In genomic region chr2:96325884-96326255, GRCh38 we compare ENCODE assay signal across 9 cellular contexts. TPM values are rescaled to one million over a fixed set of nuclear protein-coding genes. Genes with fewer than 3 reads are reported as not detected.
DNase-seq lines count a peak whose midpoint lies in the region; ATAC-seq, FAIRE-seq and TF ChIP-seq lines count a peak whose summit lies in the region.
"Had no signal": no experiment of that assay in that cellular context is flagged by ENCODE, and none has a peak within 500 bp of the region (broad histone marks: within the 10 kb centered on the region; RNA-seq: fewer than 3 reads in every experiment).

No MANE protein-coding gene starts in this region.

- intact Hi-C loops in activated CD4-positive, alpha-beta T cell treated with anti-CD3 and anti-CD28 coated beads for 36 hours (cut with DNase I, micrococcal nuclease): loop anchor here (1.0 to 2.0 kb wide), 3 partner anchors 8 to 59 kb away; partner anchors contain the start of genes CIAO1 (in 1 of the 2) and NCAPH (in 1 of the 2)
- intact Hi-C loops in left colon (cut with DNase I, micrococcal nuclease): no loop called here
- intact Hi-C loops in uterus (cut with DNase I; ENCODE audit: low total_unique reads): no loop called here

- peak overlapping the region; percentile 90 for H3K27ac Mint-ChIP-seq in activated CD4-positive, alpha-beta T cell treated with anti-CD3 and anti-CD28 coated beads for 36 hours

- in situ Hi-C loops in HAP-1 (cut with MboI; ENCODE audit: low sequenced_read_pairs): no loop called here

- peak; percentile 55 for ATAC-seq in activated CD4-positive, alpha-beta T cell treated with anti-CD3 and anti-CD28 coated beads for 36 hours
- no peak for ATAC-seq in left colon

- H3K4me3 ChIP-seq in HAP-1 (peak overlapping the region; percentile 38), esophagus (ENCODE audit: low read depth in 1 of 2, low read length in 2 of 2) (peak overlapping the region; percentile 52 to 58), skeletal muscle tissue (ENCODE audit: low read length in 3 of 3) (peak overlapping the region; percentile 62 to 68 (median 64)), uterus (peak overlapping the region in 1 of 2 donors; percentile 34)

- H3K27ac ChIP-seq in esophagus (ENCODE audit: low read depth in 2 of 2, low read length in 1 of 2) (peak overlapping the region; percentile 17 to 69), skeletal muscle tissue (ENCODE audit: low read depth, low read length) (no peak overlapping the region), uterus (peak overlapping the region in 1 of 2 donors; percentile 25)
- H3K27ac ChIP-seq: VCaP had no signal

- H3K4me3 Mint-ChIP-seq in activated CD4-positive, alpha-beta T cell treated with anti-CD3 and anti-CD28 coated beads for 36 hours: peak overlapping the region; percentile 88

- no peak for DNase-seq in HAP-1 (ENCODE audit: low spot score in 2 of 2)
- DNase-seq in activated CD4-positive, alpha-beta T cell treated with anti-CD3 and anti-CD28 coated beads for 36 hours: peak; percentile 73
- no peak for DNase-seq in NCI-H2196 (lab: John Stamatoyannopoulos, UW; ENCODE audit: unreplicated experiment)
- DNase-seq in D721Med (ENCODE audit: insufficient read length, low spot score): no peak
- DNase-seq in left colon: no peak
- no peak for DNase-seq in uterus

- TF ChIP-seq CTCF in D721Med (IDR thresholded peaks at IDR 0.05; ENCODE audit: insufficient read depth, missing control alignments) (no peak), uterus (IDR thresholded peaks at IDR 0.05) (no peak)

- H3K4me1 ChIP-seq in HAP-1 (peaks cover 27% of the 10 kb centered on the region), esophagus (ENCODE audit: control insufficient read depth in 2 of 2, insufficient read depth in 2 of 2, low read length in 1 of 2) (peaks cover 2 to 6% of the 10 kb centered on the region in 2 donors), skeletal muscle tissue (ENCODE audit: control insufficient read depth in 3 of 3, insufficient read depth in 3 of 3, low read length in 3 of 3) (peaks cover 16 to 27% (median 21%) of the 10 kb centered on the region in 3 donors), uterus (no peaks in the 10 kb centered on the region)

- H3K9ac ChIP-seq in skeletal muscle tissue (ENCODE audit: low read depth in 1 of 3, low read length in 3 of 3): peak overlapping the region in 2 of 3 donors; percentile 56 to 70

- H3K36me3 ChIP-seq in HAP-1 (replicated peaks) (peaks cover 5% of the 10 kb centered on the region; the same call in 1 of the 2 replicates), esophagus (ENCODE audit: control insufficient read depth in 2 of 2, insufficient read depth in 2 of 2, low read length in 1 of 2) (peaks cover 0 to 3% of the 10 kb centered on the region in 2 donors), skeletal muscle tissue (ENCODE audit: control insufficient read depth in 3 of 3, insufficient read depth in 3 of 3, low read length in 3 of 3) (no peaks in the 10 kb centered on the region), uterus (no peaks in the 10 kb centered on the region)

- H3K9me3 ChIP-seq in HAP-1 (no peaks in the 10 kb centered on the region), esophagus (ENCODE audit: control insufficient read depth in 2 of 2, insufficient read depth in 1 of 2, low read depth in 1 of 2, low read length in 1 of 2) (no peaks in the 10 kb centered on the region), skeletal muscle tissue (ENCODE audit: control insufficient read depth in 3 of 3, low read length in 3 of 3) (no peaks in the 10 kb centered on the region), uterus (no peaks in the 10 kb centered on the region)

- POLR2A ChIA-PET in activated CD4-positive, alpha-beta T cell treated with anti-CD3 and anti-CD28 coated beads for 36 hours (lab: Charles Lee): interaction anchor here (0.8 to 3.1 kb wide), 4 partner anchors 10 to 168 kb away, joined by 3 to 32 read pairs (median 3); partner anchors contain the start of gene NCAPH

- peaks cover 7% of the 10 kb centered on the region for H3K27me3 Mint-ChIP-seq in activated CD4-positive, alpha-beta T cell treated with anti-CD3 and anti-CD28 coated beads for 36 hours

- H3K4me1 Mint-ChIP-seq in activated CD4-positive, alpha-beta T cell treated with anti-CD3 and anti-CD28 coated beads for 36 hours: peaks cover 36% of the 10 kb centered on the region

- WGBS in esophagus, 2 donors: 27 to 41% methylated on average over 8 of the region's 8 CpGs

- no peak for FAIRE-seq in D721Med (lab: Jason Lieb, UNC)

- peaks cover 37% of the 10 kb centered on the region for H3K36me3 Mint-ChIP-seq in activated CD4-positive, alpha-beta T cell treated with anti-CD3 and anti-CD28 coated beads for 36 hours (ENCODE audit: low read depth)

- H3K9me3 Mint-ChIP-seq in activated CD4-positive, alpha-beta T cell treated with anti-CD3 and anti-CD28 coated beads for 36 hours (ENCODE audit: low read depth): no peaks in the 10 kb centered on the region

- CTCF ChIA-PET in activated CD4-positive, alpha-beta T cell treated with anti-CD3 and anti-CD28 coated beads for 36 hours (lab: Charles Lee): interaction anchor here (1.2 to 1.8 kb wide), 2 partner anchors 10 to 21 kb away, joined by 3 to 5 read pairs; partner anchors contain the start of gene NCAPH

- TF ChIP-seq POLR2A in uterus (IDR thresholded peaks at IDR 0.05): no peak

- H3K27me3 ChIP-seq in HAP-1 (ENCODE audit: low read depth): peaks cover 3% of the 10 kb centered on the region; the same call in 1 of the 2 replicates
- no peaks in the 10 kb centered on the region for H3K27me3 ChIP-seq in esophagus (ENCODE audit: control insufficient read depth in 1 of 2, insufficient read depth in 2 of 2, low read length in 2 of 2)
- peaks cover 30 to 55% (median 40%) of the 10 kb centered on the region in 3 donors for H3K27me3 ChIP-seq in skeletal muscle tissue (ENCODE audit: control insufficient read depth in 3 of 3, insufficient read depth in 3 of 3, low read length in 3 of 3)
- H3K27me3 ChIP-seq in uterus: peaks cover 2 to 4% of the 10 kb centered on the region in 2 donors

RNA-seq across cellular contexts. Expression of gene ITPRIPL1, which starts 0.8 kb away (rescaled TPM):
- total RNA-seq in activated CD4-positive, alpha-beta T cell treated with anti-CD3 and anti-CD28 coated beads for 36 hours: 10 to 100 TPM; 24.8 to 28.4 TPM
- polyA plus RNA-seq in esophagus: 1 to 10 TPM in 1 of 2 donors, under 1 TPM in 1; 0.84 to 1.4 TPM
- total RNA-seq in skeletal muscle tissue: 3.7 TPM
- total RNA-seq in left colon: under 1 TPM; 0.58 to 0.92 TPM
- 10 to 100 TPM in 1 of 4 donors, 1 to 10 TPM in 2, not detected in 1; 1.5 to 14.1 (median 7.3) TPM for total RNA-seq in uterus

RNA-seq across cellular contexts. Expression of gene NCAPH, which starts 9.7 kb away (rescaled TPM):
- 10 to 100 TPM; 77.7 to 83.2 TPM for total RNA-seq in activated CD4-positive, alpha-beta T cell treated with anti-CD3 and anti-CD28 coated beads for 36 hours
- 1 to 10 TPM; 3.9 to 9.9 TPM for polyA plus RNA-seq in esophagus
- total RNA-seq in skeletal muscle tissue (2.6 TPM), left colon (1 to 10 TPM; 2.0 to 7.3 TPM), uterus (1 to 10 TPM in 1 of 4 donors, under 1 TPM in 1, not detected in 2; 0.82 to 9.7 TPM)

RNA-seq across cellular contexts. Expression of gene SNRNP200, which starts 20.5 kb away (rescaled TPM):
- 100 to 1,000 TPM; 176 to 198 TPM for total RNA-seq in activated CD4-positive, alpha-beta T cell treated with anti-CD3 and anti-CD28 coated beads for 36 hours
- 10 to 100 TPM; 52.5 to 65.6 TPM for polyA plus RNA-seq in esophagus
- total RNA-seq in skeletal muscle tissue: 60.5 TPM
- 10 to 100 TPM; 84.8 to 94.7 TPM for total RNA-seq in left colon
- total RNA-seq in uterus: 100 to 1,000 TPM in 1 of 4 donors, 10 to 100 TPM in 3; 35.0 to 147 (median 65.5) TPM

RNA-seq across cellular contexts. Expression of gene CIAO1, which starts 59.8 kb away (rescaled TPM):
- 10 to 100 TPM; 72.1 to 77.6 TPM for total RNA-seq in activated CD4-positive, alpha-beta T cell treated with anti-CD3 and anti-CD28 coated beads for 36 hours
- polyA plus RNA-seq in esophagus: 10 to 100 TPM; 25.3 to 38.7 TPM
- 51.1 TPM for total RNA-seq in skeletal muscle tissue
- 10 to 100 TPM; 61.7 to 68.8 TPM for total RNA-seq in left colon
- total RNA-seq in uterus: 100 to 1,000 TPM in 2 of 4 donors, 10 to 100 TPM in 2; 60.1 to 113 (median 89.3) TPM

Comparison
In these comparisons a context has a peak if more than half of its experiments do, and no peak if none do; other contexts are left out.
1. RNA of gene NCAPH, which starts 9.7 kb away (total RNA-seq): 77.7 to 83.2 TPM in activated CD4-positive, alpha-beta T cell treated with anti-CD3 and anti-CD28 coated beads for 36 hours; 2.0 to 7.3 TPM in left colon, 2.6 TPM in skeletal muscle tissue (single experiment) and 0.82 to 9.7 TPM in uterus; every median in the first group is over 4 times any median in the second.
2. intact Hi-C loops: an anchor here in activated CD4-positive, alpha-beta T cell treated with anti-CD3 and anti-CD28 coated beads for 36 hours (1.0 to 2.0 kb wide); none called in left colon and uterus.